Comparison of ENCODE assay signal across 1 cellular context in the genomic region with DNA sequence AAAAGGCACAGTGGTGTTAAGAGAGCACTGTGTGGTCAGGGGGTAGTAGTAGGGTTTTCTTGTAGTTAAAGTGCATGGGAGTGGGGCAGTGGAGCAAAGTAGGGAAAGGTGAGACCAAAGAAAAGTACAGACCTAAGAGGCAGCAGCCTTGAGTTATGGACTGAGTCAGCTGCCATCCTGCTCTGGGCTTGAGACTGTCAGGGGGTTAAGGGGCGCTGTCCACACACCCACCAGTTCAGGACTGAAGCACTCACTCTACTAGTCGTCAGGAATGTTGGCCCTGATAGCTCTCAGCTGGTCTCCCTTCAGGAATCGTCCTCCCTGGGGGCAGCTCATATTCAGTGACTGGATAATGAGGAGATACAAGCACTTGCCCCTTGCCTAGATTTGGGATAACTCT.
TF ChIP-seq lines count a peak whose summit lies in the region.

No MANE protein-coding gene starts in this region.

TF ChIP-seq in H1, 55 proteins besides CTCF, POLR2A, EP300 and RAD21:
- TF ChIP-seq GTF2F1 (IDR thresholded peaks at IDR 0.05; ENCODE audit: borderline replicate concordance, low read depth, low read length): no peak
- TF ChIP-seq NANOG (IDR thresholded peaks at IDR 0.05; ENCODE audit: insufficient read depth, low read depth, low read length, poor library complexity, severe bottlenecking): peak; percentile 61
- no peak for TF ChIP-seq SUZ12 (IDR thresholded peaks at IDR 0.05; ENCODE audit: low read length)
- TF ChIP-seq SP2 (IDR thresholded peaks at IDR 0.05; ENCODE audit: low read length): no peak
- no peak for TF ChIP-seq NRF1 (IDR thresholded peaks at IDR 0.05; ENCODE audit: low read depth, low read length)
- no peak for TF ChIP-seq KDM1A (IDR thresholded peaks at IDR 0.05; ENCODE audit: borderline replicate concordance, low read length)
- TF ChIP-seq EGR1 (IDR thresholded peaks at IDR 0.05; ENCODE audit: borderline replicate concordance, low read depth, low read length): no peak
- peak; percentile 49; the same call in 1 of the 2 replicates for TF ChIP-seq TEAD4 (IDR thresholded peaks at IDR 0.05; ENCODE audit: low read depth, low read length)
- no peak for TF ChIP-seq POU5F1 (IDR thresholded peaks at IDR 0.05; ENCODE audit: low read depth, low read length)
- no peak for TF ChIP-seq TAF7 (optimal IDR thresholded peaks at IDR 0.05; ENCODE audit: borderline replicate concordance, low read depth, low read length)
- no peak for TF ChIP-seq SRF (IDR thresholded peaks at IDR 0.05; ENCODE audit: low read depth, low read length)
- TF ChIP-seq, protein P1, sequence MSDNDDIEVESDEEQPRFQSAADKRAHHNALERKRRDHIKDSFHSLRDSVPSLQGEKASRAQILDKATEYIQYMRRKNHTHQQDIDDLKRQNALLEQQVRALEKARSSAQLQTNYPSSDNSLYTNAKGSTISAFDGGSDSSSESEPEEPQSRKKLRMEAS (IDR thresholded peaks at IDR 0.05): no peak
- TF ChIP-seq CEBPB (IDR thresholded peaks at IDR 0.05; ENCODE audit: low read depth, low read length): no peak
- TF ChIP-seq BCL11A (IDR thresholded peaks at IDR 0.05; ENCODE audit: low read depth in 2 of 2, low read length in 2 of 2): no peak
- TF ChIP-seq PHF8 (conservative IDR thresholded peaks at IDR 0.05; ENCODE audit: low read depth, low read length): no peak
- peak; percentile 33 to 74; a peak in 2 of 4 replicates for TF ChIP-seq SIN3A (conservative IDR thresholded peaks at IDR 0.05 in 1 of 2, IDR thresholded peaks at IDR 0.05 in 1 of 2; ENCODE audit: low read depth in 1 of 2, low read length in 2 of 2)
